In the genomic region with DNA sequence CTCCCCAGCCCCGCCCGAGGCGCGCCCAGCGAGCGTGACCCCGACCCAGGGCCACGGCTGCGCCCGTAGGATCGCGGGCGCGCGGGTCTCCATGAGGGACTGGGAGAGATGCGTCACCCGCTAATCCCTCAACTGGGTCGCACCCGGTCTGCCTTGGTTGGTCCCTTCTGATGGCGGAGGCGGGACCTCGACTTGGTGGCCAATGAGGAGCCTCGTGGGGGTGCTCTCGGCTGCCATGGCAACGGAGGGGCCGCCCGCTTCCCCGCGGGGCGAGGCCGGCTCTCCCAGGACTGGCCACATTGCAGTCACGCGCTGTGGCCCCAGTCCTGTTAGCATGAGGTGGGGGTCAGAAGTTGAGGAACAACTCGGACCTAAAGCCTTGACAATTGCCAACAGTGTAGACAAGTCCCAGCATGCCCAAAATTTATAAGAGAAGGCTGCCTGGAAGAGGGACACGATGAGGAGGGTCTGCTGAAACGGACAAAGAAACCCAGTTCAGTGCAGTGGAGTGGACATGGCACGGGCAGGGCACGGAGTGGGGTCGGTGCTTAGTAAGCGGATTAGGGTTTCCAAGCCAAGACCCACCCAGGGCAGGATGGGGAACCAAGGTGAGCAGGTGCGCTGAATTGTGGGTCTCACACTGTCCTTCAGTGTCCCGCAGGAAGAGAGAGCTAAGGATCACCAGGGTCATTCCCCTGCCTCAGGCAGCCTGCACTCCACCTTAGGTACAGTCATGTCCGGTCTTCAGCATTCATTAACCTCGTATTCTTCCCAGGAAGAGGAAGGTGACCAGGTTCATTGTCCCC, we compare ENCODE assay signal across 1 cellular context.
TF ChIP-seq lines count a peak whose summit lies in the region.

No MANE protein-coding gene starts in this region.

TF ChIP-seq in GM12878, 131 proteins besides CTCF, POLR2A, EP300 and RAD21 (continued from another document and continues in another):
- TF ChIP-seq, protein P1, sequence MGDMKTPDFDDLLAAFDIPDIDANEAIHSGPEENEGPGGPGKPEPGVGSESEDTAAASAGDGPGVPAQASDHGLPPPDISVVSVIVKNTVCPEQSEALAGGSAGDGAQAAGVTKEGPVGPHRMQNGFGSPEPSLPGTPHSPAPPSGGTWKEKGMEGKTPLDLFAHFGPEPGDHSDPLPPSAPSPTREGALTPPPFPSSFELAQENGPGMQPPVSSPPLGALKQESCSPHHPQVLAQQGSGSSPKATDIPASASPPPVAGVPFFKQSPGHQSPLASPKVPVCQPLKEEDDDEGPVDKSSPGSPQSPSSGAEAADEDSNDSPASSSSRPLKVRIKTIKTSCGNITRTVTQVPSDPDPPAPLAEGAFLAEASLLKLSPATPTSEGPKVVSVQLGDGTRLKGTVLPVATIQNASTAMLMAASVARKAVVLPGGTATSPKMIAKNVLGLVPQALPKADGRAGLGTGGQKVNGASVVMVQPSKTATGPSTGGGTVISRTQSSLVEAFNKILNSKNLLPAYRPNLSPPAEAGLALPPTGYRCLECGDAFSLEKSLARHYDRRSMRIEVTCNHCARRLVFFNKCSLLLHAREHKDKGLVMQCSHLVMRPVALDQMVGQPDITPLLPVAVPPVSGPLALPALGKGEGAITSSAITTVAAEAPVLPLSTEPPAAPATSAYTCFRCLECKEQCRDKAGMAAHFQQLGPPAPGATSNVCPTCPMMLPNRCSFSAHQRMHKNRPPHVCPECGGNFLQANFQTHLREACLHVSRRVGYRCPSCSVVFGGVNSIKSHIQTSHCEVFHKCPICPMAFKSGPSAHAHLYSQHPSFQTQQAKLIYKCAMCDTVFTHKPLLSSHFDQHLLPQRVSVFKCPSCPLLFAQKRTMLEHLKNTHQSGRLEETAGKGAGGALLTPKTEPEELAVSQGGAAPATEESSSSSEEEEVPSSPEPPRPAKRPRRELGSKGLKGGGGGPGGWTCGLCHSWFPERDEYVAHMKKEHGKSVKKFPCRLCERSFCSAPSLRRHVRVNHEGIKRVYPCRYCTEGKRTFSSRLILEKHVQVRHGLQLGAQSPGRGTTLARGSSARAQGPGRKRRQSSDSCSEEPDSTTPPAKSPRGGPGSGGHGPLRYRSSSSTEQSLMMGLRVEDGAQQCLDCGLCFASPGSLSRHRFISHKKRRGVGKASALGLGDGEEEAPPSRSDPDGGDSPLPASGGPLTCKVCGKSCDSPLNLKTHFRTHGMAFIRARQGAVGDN (IDR thresholded peaks at IDR 0.05): peak; percentile 99
- TF ChIP-seq, protein P2, sequence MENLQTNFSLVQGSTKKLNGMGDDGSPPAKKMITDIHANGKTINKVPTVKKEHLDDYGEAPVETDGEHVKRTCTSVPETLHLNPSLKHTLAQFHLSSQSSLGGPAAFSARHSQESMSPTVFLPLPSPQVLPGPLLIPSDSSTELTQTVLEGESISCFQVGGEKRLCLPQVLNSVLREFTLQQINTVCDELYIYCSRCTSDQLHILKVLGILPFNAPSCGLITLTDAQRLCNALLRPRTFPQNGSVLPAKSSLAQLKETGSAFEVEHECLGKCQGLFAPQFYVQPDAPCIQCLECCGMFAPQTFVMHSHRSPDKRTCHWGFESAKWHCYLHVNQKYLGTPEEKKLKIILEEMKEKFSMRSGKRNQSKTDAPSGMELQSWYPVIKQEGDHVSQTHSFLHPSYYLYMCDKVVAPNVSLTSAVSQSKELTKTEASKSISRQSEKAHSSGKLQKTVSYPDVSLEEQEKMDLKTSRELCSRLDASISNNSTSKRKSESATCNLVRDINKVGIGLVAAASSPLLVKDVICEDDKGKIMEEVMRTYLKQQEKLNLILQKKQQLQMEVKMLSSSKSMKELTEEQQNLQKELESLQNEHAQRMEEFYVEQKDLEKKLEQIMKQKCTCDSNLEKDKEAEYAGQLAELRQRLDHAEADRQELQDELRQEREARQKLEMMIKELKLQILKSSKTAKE (IDR thresholded peaks at IDR 0.05; ENCODE audit: low read depth, poor library complexity, severe bottlenecking): peak; percentile 41
- TF ChIP-seq, protein P3, sequence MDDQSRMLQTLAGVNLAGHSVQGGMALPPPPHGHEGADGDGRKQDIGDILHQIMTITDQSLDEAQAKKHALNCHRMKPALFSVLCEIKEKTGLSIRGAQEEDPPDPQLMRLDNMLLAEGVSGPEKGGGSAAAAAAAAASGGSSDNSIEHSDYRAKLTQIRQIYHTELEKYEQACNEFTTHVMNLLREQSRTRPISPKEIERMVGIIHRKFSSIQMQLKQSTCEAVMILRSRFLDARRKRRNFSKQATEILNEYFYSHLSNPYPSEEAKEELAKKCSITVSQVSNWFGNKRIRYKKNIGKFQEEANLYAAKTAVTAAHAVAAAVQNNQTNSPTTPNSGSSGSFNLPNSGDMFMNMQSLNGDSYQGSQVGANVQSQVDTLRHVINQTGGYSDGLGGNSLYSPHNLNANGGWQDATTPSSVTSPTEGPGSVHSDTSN (IDR thresholded peaks at IDR 0.05; ENCODE audit: insufficient replicate concordance, low read depth, low read length): peak; percentile 30
- TF ChIP-seq, protein P4, sequence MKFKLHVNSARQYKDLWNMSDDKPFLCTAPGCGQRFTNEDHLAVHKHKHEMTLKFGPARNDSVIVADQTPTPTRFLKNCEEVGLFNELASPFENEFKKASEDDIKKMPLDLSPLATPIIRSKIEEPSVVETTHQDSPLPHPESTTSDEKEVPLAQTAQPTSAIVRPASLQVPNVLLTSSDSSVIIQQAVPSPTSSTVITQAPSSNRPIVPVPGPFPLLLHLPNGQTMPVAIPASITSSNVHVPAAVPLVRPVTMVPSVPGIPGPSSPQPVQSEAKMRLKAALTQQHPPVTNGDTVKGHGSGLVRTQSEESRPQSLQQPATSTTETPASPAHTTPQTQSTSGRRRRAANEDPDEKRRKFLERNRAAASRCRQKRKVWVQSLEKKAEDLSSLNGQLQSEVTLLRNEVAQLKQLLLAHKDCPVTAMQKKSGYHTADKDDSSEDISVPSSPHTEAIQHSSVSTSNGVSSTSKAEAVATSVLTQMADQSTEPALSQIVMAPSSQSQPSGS (IDR thresholded peaks at IDR 0.05; ENCODE audit: low read length): no peak
- TF ChIP-seq, protein P5, sequence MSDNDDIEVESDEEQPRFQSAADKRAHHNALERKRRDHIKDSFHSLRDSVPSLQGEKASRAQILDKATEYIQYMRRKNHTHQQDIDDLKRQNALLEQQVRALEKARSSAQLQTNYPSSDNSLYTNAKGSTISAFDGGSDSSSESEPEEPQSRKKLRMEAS (IDR thresholded peaks at IDR 0.05; ENCODE audit: low read depth, low read length): peak; percentile 86; the same call in 1 of the 2 replicates
- TF ChIP-seq HCFC1 (IDR thresholded peaks at IDR 0.05; ENCODE audit: low read length) (0 out of 2 replicates have a peak, but pooled peaks have one; percentile 1), RAD51 (IDR thresholded peaks at IDR 0.05) (peak; percentile 75), BACH1 (IDR thresholded peaks at IDR 0.05; ENCODE audit: borderline replicate concordance) (peak; percentile 56; the same call in 1 of the 2 replicates), RBBP5 (conservative IDR thresholded peaks at IDR 0.05) (no peak), CREB1 (IDR thresholded peaks at IDR 0.05; ENCODE audit: low read depth) (peak; percentile 35; the same call in 1 of the 2 replicates), PAX5 (IDR thresholded peaks at IDR 0.05; ENCODE audit: borderline replicate concordance, low read depth, low read length) (peak; percentile 88), TCF3 (IDR thresholded peaks at IDR 0.05; ENCODE audit: borderline replicate concordance, insufficient read depth, low read depth, low read length) (peak; percentile 76; the same call in 1 of the 2 replicates), TBL1XR1 (IDR thresholded peaks at IDR 0.05; ENCODE audit: low read depth, low read length) (peak; percentile 36; the same call in 1 of the 2 replicates), SMAD1 (IDR thresholded peaks at IDR 0.05; ENCODE audit: low read depth, partially characterized antibody) (peak; percentile 35), SUPT20H (IDR thresholded peaks at IDR 0.05; ENCODE audit: borderline replicate concordance, control insufficient read depth, low read depth, low read length) (no peak), NBN (IDR thresholded peaks at IDR 0.05) (peak; percentile 8; the same call in 1 of the 2 replicates), RELA (IDR thresholded peaks at IDR 0.05; ENCODE audit: borderline replicate concordance, partially characterized antibody) (peak; percentile 46), IKZF2 (IDR thresholded peaks at IDR 0.05) (no peak), NR2F1 (conservative IDR thresholded peaks at IDR 0.05) (peak; percentile 78), MXI1 (IDR thresholded peaks at IDR 0.05; ENCODE audit: low read depth, low read length) (peak; percentile 94), CHD4 (IDR thresholded peaks at IDR 0.05) (no peak)
- TF ChIP-seq, protein P6, sequence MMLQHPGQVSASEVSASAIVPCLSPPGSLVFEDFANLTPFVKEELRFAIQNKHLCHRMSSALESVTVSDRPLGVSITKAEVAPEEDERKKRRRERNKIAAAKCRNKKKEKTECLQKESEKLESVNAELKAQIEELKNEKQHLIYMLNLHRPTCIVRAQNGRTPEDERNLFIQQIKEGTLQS (IDR thresholded peaks at IDR 0.05; ENCODE audit: borderline replicate concordance, extremely low read depth, low read depth, low read length): no peak
- TF ChIP-seq, protein P7, sequence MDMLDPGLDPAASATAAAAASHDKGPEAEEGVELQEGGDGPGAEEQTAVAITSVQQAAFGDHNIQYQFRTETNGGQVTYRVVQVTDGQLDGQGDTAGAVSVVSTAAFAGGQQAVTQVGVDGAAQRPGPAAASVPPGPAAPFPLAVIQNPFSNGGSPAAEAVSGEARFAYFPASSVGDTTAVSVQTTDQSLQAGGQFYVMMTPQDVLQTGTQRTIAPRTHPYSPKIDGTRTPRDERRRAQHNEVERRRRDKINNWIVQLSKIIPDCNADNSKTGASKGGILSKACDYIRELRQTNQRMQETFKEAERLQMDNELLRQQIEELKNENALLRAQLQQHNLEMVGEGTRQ (IDR thresholded peaks at IDR 0.05; ENCODE audit: borderline replicate concordance, low read depth, low read length): peak; percentile 33
- TF ChIP-seq, protein P8, sequence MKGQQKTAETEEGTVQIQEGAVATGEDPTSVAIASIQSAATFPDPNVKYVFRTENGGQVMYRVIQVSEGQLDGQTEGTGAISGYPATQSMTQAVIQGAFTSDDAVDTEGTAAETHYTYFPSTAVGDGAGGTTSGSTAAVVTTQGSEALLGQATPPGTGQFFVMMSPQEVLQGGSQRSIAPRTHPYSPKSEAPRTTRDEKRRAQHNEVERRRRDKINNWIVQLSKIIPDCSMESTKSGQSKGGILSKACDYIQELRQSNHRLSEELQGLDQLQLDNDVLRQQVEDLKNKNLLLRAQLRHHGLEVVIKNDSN (IDR thresholded peaks at IDR 0.05; ENCODE audit: borderline replicate concordance, extremely low read length, insufficient read depth, low read depth, low read length): peak; percentile 26
- TF ChIP-seq, protein P9, sequence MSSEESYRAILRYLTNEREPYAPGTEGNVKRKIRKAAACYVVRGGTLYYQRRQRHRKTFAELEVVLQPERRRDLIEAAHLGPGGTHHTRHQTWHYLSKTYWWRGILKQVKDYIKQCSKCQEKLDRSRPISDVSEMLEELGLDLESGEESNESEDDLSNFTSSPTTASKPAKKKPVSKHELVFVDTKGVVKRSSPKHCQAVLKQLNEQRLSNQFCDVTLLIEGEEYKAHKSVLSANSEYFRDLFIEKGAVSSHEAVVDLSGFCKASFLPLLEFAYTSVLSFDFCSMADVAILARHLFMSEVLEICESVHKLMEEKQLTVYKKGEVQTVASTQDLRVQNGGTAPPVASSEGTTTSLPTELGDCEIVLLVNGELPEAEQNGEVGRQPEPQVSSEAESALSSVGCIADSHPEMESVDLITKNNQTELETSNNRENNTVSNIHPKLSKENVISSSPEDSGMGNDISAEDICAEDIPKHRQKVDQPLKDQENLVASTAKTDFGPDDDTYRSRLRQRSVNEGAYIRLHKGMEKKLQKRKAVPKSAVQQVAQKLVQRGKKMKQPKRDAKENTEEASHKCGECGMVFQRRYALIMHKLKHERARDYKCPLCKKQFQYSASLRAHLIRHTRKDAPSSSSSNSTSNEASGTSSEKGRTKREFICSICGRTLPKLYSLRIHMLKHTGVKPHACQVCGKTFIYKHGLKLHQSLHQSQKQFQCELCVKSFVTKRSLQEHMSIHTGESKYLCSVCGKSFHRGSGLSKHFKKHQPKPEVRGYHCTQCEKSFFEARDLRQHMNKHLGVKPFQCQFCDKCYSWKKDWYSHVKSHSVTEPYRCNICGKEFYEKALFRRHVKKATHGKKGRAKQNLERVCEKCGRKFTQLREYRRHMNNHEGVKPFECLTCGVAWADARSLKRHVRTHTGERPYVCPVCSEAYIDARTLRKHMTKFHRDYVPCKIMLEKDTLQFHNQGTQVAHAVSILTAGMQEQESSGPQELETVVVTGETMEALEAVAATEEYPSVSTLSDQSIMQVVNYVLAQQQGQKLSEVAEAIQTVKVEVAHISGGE (CRISPR knock-in tag; IDR thresholded peaks at IDR 0.05): 0 out of 2 replicates have a peak, but pooled peaks have one; percentile 4
- TF ChIP-seq, protein P10, sequence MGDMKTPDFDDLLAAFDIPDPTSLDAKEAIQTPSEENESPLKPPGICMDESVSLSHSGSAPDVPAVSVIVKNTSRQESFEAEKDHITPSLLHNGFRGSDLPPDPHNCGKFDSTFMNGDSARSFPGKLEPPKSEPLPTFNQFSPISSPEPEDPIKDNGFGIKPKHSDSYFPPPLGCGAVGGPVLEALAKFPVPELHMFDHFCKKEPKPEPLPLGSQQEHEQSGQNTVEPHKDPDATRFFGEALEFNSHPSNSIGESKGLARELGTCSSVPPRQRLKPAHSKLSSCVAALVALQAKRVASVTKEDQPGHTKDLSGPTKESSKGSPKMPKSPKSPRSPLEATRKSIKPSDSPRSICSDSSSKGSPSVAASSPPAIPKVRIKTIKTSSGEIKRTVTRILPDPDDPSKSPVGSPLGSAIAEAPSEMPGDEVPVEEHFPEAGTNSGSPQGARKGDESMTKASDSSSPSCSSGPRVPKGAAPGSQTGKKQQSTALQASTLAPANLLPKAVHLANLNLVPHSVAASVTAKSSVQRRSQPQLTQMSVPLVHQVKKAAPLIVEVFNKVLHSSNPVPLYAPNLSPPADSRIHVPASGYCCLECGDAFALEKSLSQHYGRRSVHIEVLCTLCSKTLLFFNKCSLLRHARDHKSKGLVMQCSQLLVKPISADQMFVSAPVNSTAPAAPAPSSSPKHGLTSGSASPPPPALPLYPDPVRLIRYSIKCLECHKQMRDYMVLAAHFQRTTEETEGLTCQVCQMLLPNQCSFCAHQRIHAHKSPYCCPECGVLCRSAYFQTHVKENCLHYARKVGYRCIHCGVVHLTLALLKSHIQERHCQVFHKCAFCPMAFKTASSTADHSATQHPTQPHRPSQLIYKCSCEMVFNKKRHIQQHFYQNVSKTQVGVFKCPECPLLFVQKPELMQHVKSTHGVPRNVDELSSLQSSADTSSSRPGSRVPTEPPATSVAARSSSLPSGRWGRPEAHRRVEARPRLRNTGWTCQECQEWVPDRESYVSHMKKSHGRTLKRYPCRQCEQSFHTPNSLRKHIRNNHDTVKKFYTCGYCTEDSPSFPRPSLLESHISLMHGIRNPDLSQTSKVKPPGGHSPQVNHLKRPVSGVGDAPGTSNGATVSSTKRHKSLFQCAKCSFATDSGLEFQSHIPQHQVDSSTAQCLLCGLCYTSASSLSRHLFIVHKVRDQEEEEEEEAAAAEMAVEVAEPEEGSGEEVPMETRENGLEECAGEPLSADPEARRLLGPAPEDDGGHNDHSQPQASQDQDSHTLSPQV (IDR thresholded peaks at IDR 0.05): peak; percentile 89
